Comparison of ENCODE assay signal across 1 cellular context in genomic region chr5:160399402-160400353, GRCh38.
TF ChIP-seq lines count a peak whose summit lies in the region.

FAM200C (minus strand) TSS chr5:160400054; CDS start chr5:160395490, 4,564 bp downstream.

TF ChIP-seq in HepG2, 621 proteins besides CTCF, POLR2A, EP300 and RAD21 (continued from another document and continues in another):
- TF ChIP-seq NR0B2 (CRISPR knock-in tag; IDR thresholded peaks at IDR 0.05) (0 out of 2 replicates have a peak, but pooled peaks have one; percentile 56), GABPA (IDR thresholded peaks at IDR 0.05; ENCODE audit: low read depth, low read length) (no peak), GABPA (CRISPR knock-in tag; IDR thresholded peaks at IDR 0.05; ENCODE audit: low read depth) (peak; percentile 62), ZNF556 (CRISPR knock-in tag; IDR thresholded peaks at IDR 0.05; ENCODE audit: borderline replicate concordance) (no peak), ZBTB38 (CRISPR knock-in tag; IDR thresholded peaks at IDR 0.05) (peak; percentile 62; the same call in 1 of the 2 replicates), HOXD1 (CRISPR knock-in tag; IDR thresholded peaks at IDR 0.05) (0 out of 2 replicates have a peak, but pooled peaks have one; percentile 14), ZNF766 (CRISPR knock-in tag; IDR thresholded peaks at IDR 0.05; ENCODE audit: borderline replicate concordance) (no peak; the same call in 1 of the 2 replicates), IRX3 (CRISPR knock-in tag; IDR thresholded peaks at IDR 0.05; ENCODE audit: borderline replicate concordance, low read depth) (no peak), ZNF460 (CRISPR knock-in tag; IDR thresholded peaks at IDR 0.05; ENCODE audit: borderline replicate concordance) (no peak), ARNT2 (CRISPR knock-in tag; IDR thresholded peaks at IDR 0.05; ENCODE audit: low read depth) (0 out of 2 replicates have a peak, but pooled peaks have one; percentile 64), GTF2F1 (IDR thresholded peaks at IDR 0.05; ENCODE audit: low read length) (no peak), MLXIP (CRISPR knock-in tag; IDR thresholded peaks at IDR 0.05; ENCODE audit: borderline replicate concordance) (no peak), AGO1 (IDR thresholded peaks at IDR 0.05; ENCODE audit: low read depth, low read length, poor library complexity, severe bottlenecking) (peak; percentile 73), ARNT (IDR thresholded peaks at IDR 0.05) (no peak), TAF1 (CRISPR knock-in tag; IDR thresholded peaks at IDR 0.05) (peak; percentile 72), ZNF747 (CRISPR knock-in tag; IDR thresholded peaks at IDR 0.05; ENCODE audit: borderline replicate concordance) (no peak), KDM2A (CRISPR knock-in tag; IDR thresholded peaks at IDR 0.05; ENCODE audit: borderline replicate concordance, low read depth) (peak; percentile 91; the same call in 1 of the 2 replicates), MEF2D (CRISPR knock-in tag; IDR thresholded peaks at IDR 0.05) (0 out of 2 replicates have a peak, but pooled peaks have one; percentile 62), TBL1XR1 (IDR thresholded peaks at IDR 0.05; ENCODE audit: borderline replicate concordance, low read length, partially characterized antibody) (no peak), ZNF777 (CRISPR knock-in tag; IDR thresholded peaks at IDR 0.05) (no peak), CHD4 (IDR thresholded peaks at IDR 0.05; ENCODE audit: borderline replicate concordance, low read length) (no peak), ZBTB7B (CRISPR knock-in tag; IDR thresholded peaks at IDR 0.05) (peak; percentile 74), PITX1 (CRISPR knock-in tag; IDR thresholded peaks at IDR 0.05) (no peak), RFX1 (IDR thresholded peaks at IDR 0.05) (no peak), JUNB (CRISPR knock-in tag; IDR thresholded peaks at IDR 0.05; ENCODE audit: borderline replicate concordance) (no peak), RXRA (CRISPR knock-in tag; IDR thresholded peaks at IDR 0.05) (peak; percentile 61; the same call in 1 of the 2 replicates), CCDC6 (CRISPR knock-in tag; IDR thresholded peaks at IDR 0.05) (peak; percentile 54; the same call in 1 of the 2 replicates), ZNF468 (CRISPR knock-in tag; IDR thresholded peaks at IDR 0.05) (0 out of 2 replicates have a peak, but pooled peaks have one; percentile 42), U2AF2 (IDR thresholded peaks at IDR 0.05; ENCODE audit: low read depth, low read length) (no peak), ZNF280D (CRISPR knock-in tag; IDR thresholded peaks at IDR 0.05) (peak; percentile 83), ZNF614 (CRISPR knock-in tag; IDR thresholded peaks at IDR 0.05; ENCODE audit: borderline replicate concordance) (peak; percentile 44; the same call in 1 of the 2 replicates), ZNF83 (CRISPR knock-in tag; IDR thresholded peaks at IDR 0.05; ENCODE audit: borderline replicate concordance) (no peak), ZNF350 (CRISPR knock-in tag; IDR thresholded peaks at IDR 0.05; ENCODE audit: borderline replicate concordance, low read depth) (peak; percentile 88; the same call in 1 of the 2 replicates), RARG (CRISPR knock-in tag; IDR thresholded peaks at IDR 0.05; ENCODE audit: low read depth) (no peak), ZNF260 (CRISPR knock-in tag; IDR thresholded peaks at IDR 0.05; ENCODE audit: borderline replicate concordance, low read depth) (no peak), TEAD3 (CRISPR knock-in tag; optimal IDR thresholded peaks at IDR 0.05; ENCODE audit: borderline replicate concordance) (peak; percentile 7), ZNF773 (CRISPR knock-in tag; IDR thresholded peaks at IDR 0.05; ENCODE audit: borderline replicate concordance) (no peak), ZNF775 (CRISPR knock-in tag; IDR thresholded peaks at IDR 0.05; ENCODE audit: borderline replicate concordance) (no peak), ZNF431 (CRISPR knock-in tag; IDR thresholded peaks at IDR 0.05; ENCODE audit: borderline replicate concordance, low read depth) (peak; percentile 76; the same call in 1 of the 2 replicates), ZNF724P (CRISPR knock-in tag; IDR thresholded peaks at IDR 0.05; ENCODE audit: borderline replicate concordance) (0 out of 2 replicates have a peak, but pooled peaks have one; percentile 62), HOXA3 (CRISPR knock-in tag; IDR thresholded peaks at IDR 0.05) (0 out of 2 replicates have a peak, but pooled peaks have one; percentile 8), ZNF432 (CRISPR knock-in tag; IDR thresholded peaks at IDR 0.05; ENCODE audit: borderline replicate concordance) (no peak)
- TF ChIP-seq, protein P1, sequence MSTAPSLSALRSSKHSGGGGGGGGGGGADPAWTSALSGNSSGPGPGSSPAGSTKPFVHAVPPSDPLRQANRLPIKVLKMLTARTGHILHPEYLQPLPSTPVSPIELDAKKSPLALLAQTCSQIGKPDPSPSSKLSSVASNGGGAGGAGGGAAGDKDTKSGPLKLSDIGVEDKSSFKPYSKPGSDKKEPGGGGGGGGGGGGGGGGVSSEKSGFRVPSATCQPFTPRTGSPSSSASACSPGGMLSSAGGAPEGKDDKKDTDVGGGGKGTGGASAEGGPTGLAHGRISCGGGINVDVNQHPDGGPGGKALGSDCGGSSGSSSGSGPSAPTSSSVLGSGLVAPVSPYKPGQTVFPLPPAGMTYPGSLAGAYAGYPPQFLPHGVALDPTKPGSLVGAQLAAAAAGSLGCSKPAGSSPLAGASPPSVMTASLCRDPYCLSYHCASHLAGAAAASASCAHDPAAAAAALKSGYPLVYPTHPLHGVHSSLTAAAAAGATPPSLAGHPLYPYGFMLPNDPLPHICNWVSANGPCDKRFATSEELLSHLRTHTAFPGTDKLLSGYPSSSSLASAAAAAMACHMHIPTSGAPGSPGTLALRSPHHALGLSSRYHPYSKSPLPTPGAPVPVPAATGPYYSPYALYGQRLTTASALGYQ (CRISPR knock-in tag; IDR thresholded peaks at IDR 0.05): no peak
- TF ChIP-seq, protein P2, sequence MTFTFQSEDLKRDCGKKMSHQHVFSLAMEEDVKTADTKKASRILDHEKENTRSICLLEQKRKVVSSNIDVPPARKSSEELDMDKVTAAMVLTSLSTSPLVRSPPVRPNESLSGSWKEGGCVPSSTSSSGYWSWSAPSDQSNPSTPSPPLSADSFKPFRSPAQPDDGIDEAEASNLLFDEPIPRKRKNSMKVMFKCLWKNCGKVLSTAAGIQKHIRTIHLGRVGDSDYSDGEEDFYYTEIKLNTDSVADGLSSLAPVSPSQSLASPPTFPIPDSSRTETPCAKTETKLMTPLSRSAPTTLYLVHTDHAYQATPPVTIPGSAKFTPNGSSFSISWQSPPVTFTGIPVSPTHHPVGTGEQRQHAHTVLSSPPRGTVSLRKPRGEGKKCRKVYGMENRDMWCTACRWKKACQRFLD (CRISPR knock-in tag; IDR thresholded peaks at IDR 0.05; ENCODE audit: borderline replicate concordance): peak; percentile 60; the same call in 1 of the 2 replicates
- TF ChIP-seq, protein P3, sequence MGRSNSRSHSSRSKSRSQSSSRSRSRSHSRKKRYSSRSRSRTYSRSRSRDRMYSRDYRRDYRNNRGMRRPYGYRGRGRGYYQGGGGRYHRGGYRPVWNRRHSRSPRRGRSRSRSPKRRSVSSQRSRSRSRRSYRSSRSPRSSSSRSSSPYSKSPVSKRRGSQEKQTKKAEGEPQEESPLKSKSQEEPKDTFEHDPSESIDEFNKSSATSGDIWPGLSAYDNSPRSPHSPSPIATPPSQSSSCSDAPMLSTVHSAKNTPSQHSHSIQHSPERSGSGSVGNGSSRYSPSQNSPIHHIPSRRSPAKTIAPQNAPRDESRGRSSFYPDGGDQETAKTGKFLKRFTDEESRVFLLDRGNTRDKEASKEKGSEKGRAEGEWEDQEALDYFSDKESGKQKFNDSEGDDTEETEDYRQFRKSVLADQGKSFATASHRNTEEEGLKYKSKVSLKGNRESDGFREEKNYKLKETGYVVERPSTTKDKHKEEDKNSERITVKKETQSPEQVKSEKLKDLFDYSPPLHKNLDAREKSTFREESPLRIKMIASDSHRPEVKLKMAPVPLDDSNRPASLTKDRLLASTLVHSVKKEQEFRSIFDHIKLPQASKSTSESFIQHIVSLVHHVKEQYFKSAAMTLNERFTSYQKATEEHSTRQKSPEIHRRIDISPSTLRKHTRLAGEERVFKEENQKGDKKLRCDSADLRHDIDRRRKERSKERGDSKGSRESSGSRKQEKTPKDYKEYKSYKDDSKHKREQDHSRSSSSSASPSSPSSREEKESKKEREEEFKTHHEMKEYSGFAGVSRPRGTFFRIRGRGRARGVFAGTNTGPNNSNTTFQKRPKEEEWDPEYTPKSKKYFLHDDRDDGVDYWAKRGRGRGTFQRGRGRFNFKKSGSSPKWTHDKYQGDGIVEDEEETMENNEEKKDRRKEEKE (IDR thresholded peaks at IDR 0.05): no peak
- TF ChIP-seq, protein P4, sequence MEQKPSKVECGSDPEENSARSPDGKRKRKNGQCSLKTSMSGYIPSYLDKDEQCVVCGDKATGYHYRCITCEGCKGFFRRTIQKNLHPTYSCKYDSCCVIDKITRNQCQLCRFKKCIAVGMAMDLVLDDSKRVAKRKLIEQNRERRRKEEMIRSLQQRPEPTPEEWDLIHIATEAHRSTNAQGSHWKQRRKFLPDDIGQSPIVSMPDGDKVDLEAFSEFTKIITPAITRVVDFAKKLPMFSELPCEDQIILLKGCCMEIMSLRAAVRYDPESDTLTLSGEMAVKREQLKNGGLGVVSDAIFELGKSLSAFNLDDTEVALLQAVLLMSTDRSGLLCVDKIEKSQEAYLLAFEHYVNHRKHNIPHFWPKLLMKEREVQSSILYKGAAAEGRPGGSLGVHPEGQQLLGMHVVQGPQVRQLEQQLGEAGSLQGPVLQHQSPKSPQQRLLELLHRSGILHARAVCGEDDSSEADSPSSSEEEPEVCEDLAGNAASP (CRISPR knock-in tag; IDR thresholded peaks at IDR 0.05; ENCODE audit: borderline replicate concordance): no peak
- TF ChIP-seq, protein P5, sequence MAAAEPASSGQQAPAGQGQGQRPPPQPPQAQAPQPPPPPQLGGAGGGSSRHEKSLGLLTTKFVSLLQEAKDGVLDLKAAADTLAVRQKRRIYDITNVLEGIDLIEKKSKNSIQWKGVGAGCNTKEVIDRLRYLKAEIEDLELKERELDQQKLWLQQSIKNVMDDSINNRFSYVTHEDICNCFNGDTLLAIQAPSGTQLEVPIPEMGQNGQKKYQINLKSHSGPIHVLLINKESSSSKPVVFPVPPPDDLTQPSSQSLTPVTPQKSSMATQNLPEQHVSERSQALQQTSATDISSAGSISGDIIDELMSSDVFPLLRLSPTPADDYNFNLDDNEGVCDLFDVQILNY (CRISPR knock-in tag; conservative IDR thresholded peaks at IDR 0.05): peak; percentile 78
- TF ChIP-seq, protein P6, sequence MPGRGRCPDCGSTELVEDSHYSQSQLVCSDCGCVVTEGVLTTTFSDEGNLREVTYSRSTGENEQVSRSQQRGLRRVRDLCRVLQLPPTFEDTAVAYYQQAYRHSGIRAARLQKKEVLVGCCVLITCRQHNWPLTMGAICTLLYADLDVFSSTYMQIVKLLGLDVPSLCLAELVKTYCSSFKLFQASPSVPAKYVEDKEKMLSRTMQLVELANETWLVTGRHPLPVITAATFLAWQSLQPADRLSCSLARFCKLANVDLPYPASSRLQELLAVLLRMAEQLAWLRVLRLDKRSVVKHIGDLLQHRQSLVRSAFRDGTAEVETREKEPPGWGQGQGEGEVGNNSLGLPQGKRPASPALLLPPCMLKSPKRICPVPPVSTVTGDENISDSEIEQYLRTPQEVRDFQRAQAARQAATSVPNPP (CRISPR knock-in tag; IDR thresholded peaks at IDR 0.05): no peak
